In genomic region chr14:37623971-37624370, GRCh38 we compare ENCODE assay signal across 18 cellular contexts. TPM values are rescaled to one million over a fixed set of nuclear protein-coding genes. Genes with fewer than 3 reads are reported as not detected.
DNase-seq lines count a peak whose midpoint lies in the region; ATAC-seq and TF ChIP-seq lines count a peak whose summit lies in the region.
"Had no signal": no experiment of that assay in that cellular context is flagged by ENCODE, and none has a peak within 500 bp of the region (broad histone marks: within the 10 kb centered on the region; RNA-seq: fewer than 3 reads in every experiment).

No MANE protein-coding gene starts in this region.

- no peak for TF ChIP-seq CTCF in HFFc6 (IDR thresholded peaks at IDR 0.05)
- no peak for TF ChIP-seq CTCF in RWPE1 (conservative IDR thresholded peaks at IDR 0.05; ENCODE audit: low read depth)
- TF ChIP-seq CTCF in epithelial cell of esophagus (IDR thresholded peaks at IDR 0.05; ENCODE audit: insufficient read depth, low read depth, low read length, missing control alignments): no peak
- TF ChIP-seq CTCF in osteoblast (IDR thresholded peaks at IDR 0.05; ENCODE audit: extremely low read depth, low read depth, low read length): no peak
- TF ChIP-seq CTCF in gastrocnemius medialis (IDR thresholded peaks at IDR 0.05 in 4 of 5, conservative IDR thresholded peaks at IDR 0.05 in 1 of 5): no peak

- intact Hi-C loops in gastrocnemius medialis (cut with DNase I; ENCODE audit: low total_unique reads): no loop called here

- H3K4me2 ChIP-seq in osteoblast (ENCODE audit: insufficient read depth, low read length): no peak overlapping the region

- H4K20me1 ChIP-seq in osteoblast (ENCODE audit: insufficient read depth, low read length): no peaks in the 10 kb centered on the region

- H3K36me3 Mint-ChIP-seq in HFFc6 (ENCODE audit: low read depth): 0 out of 2 replicates have a peak, but pooled peaks cover 5% of the 10 kb centered on the region

- no peak for TF ChIP-seq POLR2A in gastrocnemius medialis (IDR thresholded peaks at IDR 0.05)

- peak overlapping the region; percentile 18; the same call in 1 of the 2 replicates for H3K4me3 Mint-ChIP-seq in HFFc6

- no peaks in the 10 kb centered on the region for H3K79me2 ChIP-seq in osteoblast (ENCODE audit: insufficient read depth, low read length)

- H3K36me3 ChIP-seq in osteoblast (ENCODE audit: insufficient read depth, low read length) (no peaks in the 10 kb centered on the region), gastrocnemius medialis (no peaks in the 10 kb centered on the region)
- H3K36me3 ChIP-seq: SJSA1 had no signal

- H3K4me1 ChIP-seq in osteoblast (ENCODE audit: insufficient read depth, low read length): no peaks in the 10 kb centered on the region
- H3K4me1 ChIP-seq in gastrocnemius medialis: no peaks in the 10 kb centered on the region
- H3K4me1 ChIP-seq: SJSA1 had no signal

- DNase-seq in HFFc6 (no peak), RWPE1 (ENCODE audit: low spot score) (peak; percentile 67), epithelial cell of esophagus (ENCODE audit: low read depth) (peak; percentile 91), osteoblast (ENCODE audit: insufficient read length, low spot score, missing footprints) (peak; percentile 32), gastrocnemius medialis (no peak)
- DNase-seq: AML-193, Kasumi-1, MM.1S, NCI-H1092, NCI-H146, NCI-H2171 treated with DMSO at 0.1 percent for 48 hours, OCI-M1, RPMI8226 had no signal

- H3K9me3 ChIP-seq in osteoblast (ENCODE audit: low read depth, low read length) (no peaks in the 10 kb centered on the region), gastrocnemius medialis (no peaks in the 10 kb centered on the region)
- H3K9me3 ChIP-seq: SJSA1 had no signal

- no peak overlapping the region for H2AFZ ChIP-seq in osteoblast (ENCODE audit: low read length)

- peaks cover 1% of the 10 kb centered on the region for H3K27me3 Mint-ChIP-seq in HFFc6 (ENCODE audit: insufficient read depth)

- no peak for ATAC-seq in GM21786 (IDR thresholded peaks at IDR 0.05; ENCODE audit: unreplicated experiment)
- ATAC-seq in HG03108 (IDR thresholded peaks at IDR 0.05; ENCODE audit: unreplicated experiment): no peak
- no peak for ATAC-seq in gastrocnemius medialis

- H3K27me3 ChIP-seq in osteoblast (ENCODE audit: insufficient read depth, low read length) (peaks cover 9% of the 10 kb centered on the region), gastrocnemius medialis (peaks cover 30 to 38% (median 35%) of the 10 kb centered on the region in 3 donors)
- H3K27me3 ChIP-seq: SJSA1 had no signal

- H3K4me3 ChIP-seq in epithelial cell of esophagus (ENCODE audit: low read length): no peak overlapping the region
- no peak overlapping the region for H3K4me3 ChIP-seq in osteoblast (ENCODE audit: insufficient read depth, low read length)
- no peak overlapping the region for H3K4me3 ChIP-seq in gastrocnemius medialis
- H3K4me3 ChIP-seq: SJSA1 had no signal

- H3K27ac ChIP-seq in RWPE1: no peak overlapping the region; the same call in 1 of the 2 replicates
- no peak overlapping the region for H3K27ac ChIP-seq in osteoblast (ENCODE audit: low read depth, low read length)
- H3K27ac ChIP-seq in gastrocnemius medialis: no peak overlapping the region
- H3K27ac ChIP-seq: C4-2B, HL-60, SJSA1 had no signal

- CTCF ChIA-PET in RWPE1 (lab: Yijun Ruan, JAX): interaction anchor here (0.8 kb wide), 1 partner anchor 22 kb away, joined by 3 read pairs; no protein-coding TSS in a partner anchor

- peaks cover 16% of the 10 kb centered on the region for H3K4me1 Mint-ChIP-seq in HFFc6 (ENCODE audit: low read depth)

- no peaks in the 10 kb centered on the region; the same call in none of the 2 replicates for H3K9me3 Mint-ChIP-seq in HFFc6

- H3K27ac Mint-ChIP-seq in HFFc6: peak overlapping the region; percentile 74

- POLR2A ChIA-PET in RWPE1 (lab: Yijun Ruan, JAX; ENCODE audit: low non-redundant PET): no interaction called here

- in situ Hi-C loops in gastrocnemius medialis (cut with MboI; ENCODE audit: low sequenced_read_pairs in 4 of 4): loop anchor here in 1 of 4 donors (25.0 kb wide), 1 partner anchor 962 kb away; the partner anchor contains the start of gene PAX9

RNA-seq across cellular contexts. Expression of gene TTC6, which starts 28.5 kb away (rescaled TPM):
- 1 to 10 TPM in 1 of 6 experiments, under 1 TPM in 3, not detected in 2; 0.38 to 1.2 (median 0.62) TPM for total RNA-seq in HFFc6 (2021; fragmentation: NEBNext Ultra II Directional; extraction: Animal tissue kit (Norgen Biotek cat#: 25700))
- total RNA-seq in osteoblast: under 0.01 TPM in 2 replicates
- not detected for total RNA-seq in gastrocnemius medialis
- total RNA-seq: SJSA1 had no signal

RNA-seq across cellular contexts. Expression of gene FOXA1, which starts 28.9 kb away (rescaled TPM):
- total RNA-seq in HFFc6 (2021; fragmentation: NEBNext Ultra II Directional; extraction: Animal tissue kit (Norgen Biotek cat#: 25700)): 1 to 10 TPM in 4 of 6 experiments, under 1 TPM in 2; 0.36 to 7.3 (median 7.0) TPM
- total RNA-seq in osteoblast: 0.36 TPM in 1 of 2 replicates, not detected in the other
- under 1 TPM in 2 of 4 donors, not detected in 2; 0.09 to 0.44 TPM for total RNA-seq in gastrocnemius medialis

Comparison
In these comparisons a context has a peak if more than half of its experiments do, and no peak if none do; other contexts are left out.
1. DNase-seq: peak in RWPE1 (single experiment), epithelial cell of esophagus (single experiment) and osteoblast (single experiment); none in HFFc6 (single experiment) and gastrocnemius medialis (0 of 2).